22 cellular contexts compared by ENCODE assay signal in the genomic region with DNA sequence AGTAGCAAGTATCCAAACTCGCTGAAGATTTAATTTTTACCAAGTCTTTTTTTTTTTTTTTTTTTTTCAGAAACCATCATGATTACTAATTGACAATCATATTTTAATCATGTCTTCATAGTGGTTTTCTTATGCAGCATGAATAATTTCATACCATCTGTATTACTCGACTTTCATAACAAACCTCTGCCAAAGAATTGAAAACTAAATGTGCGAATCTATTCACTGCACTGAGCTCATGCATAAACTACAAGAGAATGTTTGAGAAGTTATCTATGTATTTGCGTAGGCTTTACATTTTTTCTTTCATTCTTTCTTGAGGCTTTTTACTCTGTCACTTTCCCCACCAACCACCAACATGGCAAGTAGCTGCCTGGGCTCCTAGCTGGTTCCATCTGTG.
DNase-seq lines count a peak whose midpoint lies in the region; TF ChIP-seq lines count a peak whose summit lies in the region.
"Had no signal": no experiment of that assay in that cellular context is flagged by ENCODE, and none has a peak within 500 bp of the region (broad histone marks: within the 10 kb centered on the region; RNA-seq: fewer than 3 reads in every experiment).

No MANE protein-coding gene starts in this region.

- no peaks in the 10 kb centered on the region for H3K4me1 Mint-ChIP-seq in Caco-2 (ENCODE audit: low read depth, unreplicated experiment)
- H3K4me1 Mint-ChIP-seq: CD4-positive, CD25-positive, alpha-beta regulatory T cell; T-helper 17 cell had no signal

- no peaks in the 10 kb centered on the region for H3K36me3 ChIP-seq in adipocyte (ENCODE audit: control insufficient read depth, insufficient read depth, low read length, severe bottlenecking)
- H3K36me3 ChIP-seq in ovary = no peaks in the 10 kb centered on the region
- H3K36me3 ChIP-seq in Caco-2 (ENCODE audit: control insufficient read depth, insufficient read depth, low read length) = no peaks in the 10 kb centered on the region

- H3K36me3 Mint-ChIP-seq in Caco-2 (ENCODE audit: insufficient read depth, unreplicated experiment) = no peaks in the 10 kb centered on the region
- H3K36me3 Mint-ChIP-seq: CD4-positive, CD25-positive, alpha-beta regulatory T cell had no signal

- no peaks in the 10 kb centered on the region for H3K9me3 Mint-ChIP-seq in Caco-2 (ENCODE audit: unreplicated experiment)

- H3K4me3 ChIP-seq in adipocyte (ENCODE audit: low read length) (no peak overlapping the region), fibroblast of the aortic adventitia (ENCODE audit: low read depth, low read length) (no peak overlapping the region), ovary (no peak overlapping the region), Caco-2 (ENCODE audit: low read depth, low read length) (no peak overlapping the region)

- CTCF ChIA-PET in Caco-2 (lab: Charles Lee) = no interaction called here

- WGBS in ovary, 3 donors = 69 to 82% (median 71%) methylated on average over 4 of the region's 4 CpGs

- no peak overlapping the region for H3K9ac ChIP-seq in adipocyte (ENCODE audit: low read length)

- H3K27me3 Mint-ChIP-seq in Caco-2 (ENCODE audit: insufficient read depth, unreplicated experiment) = no peaks in the 10 kb centered on the region
- H3K27me3 Mint-ChIP-seq: CD4-positive, CD25-positive, alpha-beta regulatory T cell; T-helper 17 cell had no signal

- H3K27me3 ChIP-seq in adipocyte (replicated peaks; ENCODE audit: control insufficient read depth, insufficient read depth, low read length) (no peaks in the 10 kb centered on the region), ovary (no peaks in the 10 kb centered on the region), Caco-2 (replicated peaks; ENCODE audit: control insufficient read depth, insufficient read depth, low read length) (no peaks in the 10 kb centered on the region)

- H3K9me3 ChIP-seq in adipocyte (ENCODE audit: control insufficient read depth, low read length) (no peaks in the 10 kb centered on the region), ovary (no peaks in the 10 kb centered on the region), Caco-2 (no peaks in the 10 kb centered on the region)

- H3K27ac Mint-ChIP-seq in Caco-2 (ENCODE audit: unreplicated experiment) = no peak overlapping the region
- H3K27ac Mint-ChIP-seq: CD4-positive, CD25-positive, alpha-beta regulatory T cell; T-helper 17 cell had no signal

- DNase-seq in AG08396 (ENCODE audit: low spot score) (peak; percentile 2), GM03348 (ENCODE audit: low spot score) (peak; percentile 31), adipocyte (ENCODE audit: low read depth) (peak; percentile 3), fibroblast of the aortic adventitia (ENCODE audit: low read depth) (peak; percentile 1), ovary (no peak), Caco-2 (no peak), HuH-7 (ENCODE audit: low spot score) (no peak)
- no peak for DNase-seq in effector CD4-positive, alpha-beta T cell
- DNase-seq: CD4-positive, CD25-positive, alpha-beta regulatory T cell; DMS 273 treated with DMSO at 0.1 percent for 48 hours; DND-41; GDM1; Karpas-422; NCI-H1417 treated with DMSO at 0.1 percent for 48 hours; NCI-H187; NCI-H446; NCI-H526 treated with DMSO at 0.1 percent for 48 hours; PC-3; RPMI8226; SHP77; SW 1271; T-helper 17 cell had no signal

- intact Hi-C loops in ovary (cut with DNase I) = no loop called here
- intact Hi-C loops in Caco-2 (cut with micrococcal nuclease; ENCODE audit: unreplicated experiment) = no loop called here

- BruUV-seq in Caco-2 (replicated peaks; lab: Mats Ljungman, UMichigan) = no TSS peak

- H3K27ac ChIP-seq in ovary = no peak overlapping the region

- TF ChIP-seq POLR2A in ovary (IDR thresholded peaks at IDR 0.05) = no peak

- H3K4me3 Mint-ChIP-seq in Caco-2 (ENCODE audit: unreplicated experiment) = no peak overlapping the region
- H3K4me3 Mint-ChIP-seq: CD4-positive, CD25-positive, alpha-beta regulatory T cell; T-helper 17 cell had no signal

- POLR2A ChIA-PET in Caco-2 (lab: Charles Lee) = no interaction called here

- no peak for TF ChIP-seq EP300 in ovary (IDR thresholded peaks at IDR 0.05)

- no peak for TF ChIP-seq CTCF in fibroblast of the aortic adventitia (IDR thresholded peaks at IDR 0.05; ENCODE audit: insufficient read depth, low read length)
- no peak for TF ChIP-seq CTCF in ovary (IDR thresholded peaks at IDR 0.05)
- no peak for TF ChIP-seq CTCF in Caco-2 (IDR thresholded peaks at IDR 0.05; ENCODE audit: insufficient read depth in 1 of 2, low read depth in 1 of 2, low read length in 1 of 2, severe bottlenecking in 1 of 2, unreplicated experiment in 1 of 2)

- no peaks in the 10 kb centered on the region for H3K4me1 ChIP-seq in adipocyte (ENCODE audit: control insufficient read depth, insufficient read depth, low read length)
- H3K4me1 ChIP-seq in ovary (ENCODE audit: insufficient read depth) = no peaks in the 10 kb centered on the region
- H3K4me1 ChIP-seq in Caco-2 = no peaks in the 10 kb centered on the region

Comparison
In these comparisons a context has a peak if more than half of its experiments do, and no peak if none do; other contexts are left out.
1. DNase-seq: peak in AG08396 (single experiment), GM03348 (single experiment), adipocyte (single experiment) and fibroblast of the aortic adventitia (single experiment); none in effector CD4-positive, alpha-beta T cell (single experiment), ovary (0 of 5), Caco-2 (0 of 2) and HuH-7 (single experiment).